9 cellular contexts compared by ENCODE assay signal in genomic region chr4:41361831-41362646, GRCh38.
A peak's percentile ranks its signal among the peaks of the same experiment; 100 is the strongest.
DNase-seq lines count a peak whose midpoint lies in the region; ATAC-seq, FAIRE-seq and TF ChIP-seq lines count a peak whose summit lies in the region.
"Had no signal": no experiment of that assay in that cellular context is flagged by ENCODE, and none has a peak within 500 bp of the region (broad histone marks: within the 10 kb centered on the region; RNA-seq: fewer than 3 reads in every experiment).

No MANE protein-coding gene starts in this region.

- no peak for FAIRE-seq in A549 (lab: Jason Lieb, UNC)

- H3K4me1 ChIP-seq in A549 (peaks cover 58% of the 10 kb centered on the region), ectodermal cell (ENCODE audit: control insufficient read depth, insufficient read depth, low read length) (peaks cover 4% of the 10 kb centered on the region), muscle layer of colon (ENCODE audit: insufficient read depth, low read length) (peaks cover 17% of the 10 kb centered on the region)

- no peak for TF ChIP-seq EP300 in A549 (IDR thresholded peaks at IDR 0.05)

- H3K36me3 ChIP-seq in ectodermal cell (ENCODE audit: control insufficient read depth, insufficient read depth, low read length), result no peaks in the 10 kb centered on the region
- no peaks in the 10 kb centered on the region for H3K36me3 ChIP-seq in muscle layer of colon (ENCODE audit: insufficient read depth, low read length)

- peaks cover 75% of the 10 kb centered on the region for H3K27me3 ChIP-seq in ectodermal cell (ENCODE audit: control insufficient read depth, insufficient read depth, low read length, poor library complexity, severe bottlenecking)
- H3K27me3 ChIP-seq in muscle layer of colon (ENCODE audit: control insufficient read depth in 1 of 2, insufficient read depth in 2 of 2, low read length in 2 of 2), result no peaks in the 10 kb centered on the region

- CTCF ChIA-PET in A549 (lab: Yijun Ruan, JAX), result interaction anchor here (1.6 kb wide), 1 partner anchor 299 kb away, joined by 5 read pairs; no protein-coding TSS in a partner anchor

- peak overlapping the region; percentile 25 for H3K9ac ChIP-seq in muscle layer of colon (ENCODE audit: low read length)

- H3K9me3 ChIP-seq in A549, result no peaks in the 10 kb centered on the region
- H3K9me3 ChIP-seq in ectodermal cell (ENCODE audit: control insufficient read depth, low read length), result no peaks in the 10 kb centered on the region
- H3K9me3 ChIP-seq in muscle layer of colon (ENCODE audit: low read length), result no peaks in the 10 kb centered on the region

- TF ChIP-seq POLR2A in A549 (IDR thresholded peaks at IDR 0.05; ENCODE audit: low read length), result no peak

- H3K27ac ChIP-seq in A549 (peak overlapping the region; percentile 96 to 99), ectodermal cell (ENCODE audit: insufficient read depth, low read depth, low read length, poor library complexity, severe bottlenecking) (no peak overlapping the region), muscle layer of colon (ENCODE audit: low read depth, low read length) (peak overlapping the region; percentile 68)

- POLR2A ChIA-PET in A549 (lab: Yijun Ruan, JAX), result interaction anchor here (0.5 to 1.9 kb wide), 5 partner anchors 44 to 163 kb away, joined by 3 to 7 read pairs (median 3); partner anchors contain the start of gene UCHL1

- WGBS in A549 (ENCODE audit: missing lambda C conversion rate), result 24% methylated on average over 8 of the region's 9 CpGs
- WGBS in ectodermal cell, 2 experiments, result 8% methylated on average over 9 of the region's 9 CpGs

- TF ChIP-seq RAD21 in A549 (conservative IDR thresholded peaks at IDR 0.05 in 1 of 2, IDR thresholded peaks at IDR 0.05 in 1 of 2), result no peak

- ATAC-seq in A549 (peak in 1 of 2 experiments; percentile 2; a peak in 3 of 6 replicates), GM18907 (IDR thresholded peaks at IDR 0.05; ENCODE audit: unreplicated experiment) (no peak), HG02884 (IDR thresholded peaks at IDR 0.05; ENCODE audit: unreplicated experiment) (no peak)

- peak overlapping the region; percentile 94 for H3K4me2 ChIP-seq in A549

- peak in 1 of 2 experiments; percentile 30 for DNase-seq in A549 (ENCODE audit: low read depth in 1 of 2, low spot score in 1 of 2)
- DNase-seq in HFF-Myc (ENCODE audit: extremely low read depth, low read depth), result no peak
- DNase-seq in activated naive CD4-positive, alpha-beta T cell (lab: John Stamatoyannopoulos, UW), result no peak
- no peak for DNase-seq in T-helper 9 cell
- DNase-seq: stimulated activated CD4-positive, alpha-beta T cell treated with anti-CD3 and anti-CD28 coated beads, Interleukin-15, amount 100 ng/mL, for 24 hours had no signal

- peak overlapping the region; percentile 85 for H3K4me3 ChIP-seq in A549
- peak overlapping the region; percentile 53 for H3K4me3 ChIP-seq in HFF-Myc (replicated peaks; ENCODE audit: low read depth, low read length)
- peak overlapping the region; percentile 73 for H3K4me3 ChIP-seq in ectodermal cell (ENCODE audit: insufficient read depth, low read depth, low read length)
- H3K4me3 ChIP-seq in muscle layer of colon (ENCODE audit: low read depth in 1 of 2, low read length in 2 of 2), result peak overlapping the region; percentile 75 to 91

- TF ChIP-seq CTCF in A549 (IDR thresholded peaks at IDR 0.05), result no peak
- no peak for TF ChIP-seq CTCF in HFF-Myc (IDR thresholded peaks at IDR 0.05; ENCODE audit: low read depth, low read length, missing control alignments)

TF ChIP-seq in A549, 52 proteins besides CTCF, POLR2A, EP300 and RAD21:
- TF ChIP-seq POLR2AphosphoS2 (conservative IDR thresholded peaks at IDR 0.05; ENCODE audit: low read length), result no peak
- no peak for TF ChIP-seq HOXB13 (CRISPR knock-in tag; IDR thresholded peaks at IDR 0.05; ENCODE audit: low read depth)
- no peak for TF ChIP-seq EHF (CRISPR knock-in tag; IDR thresholded peaks at IDR 0.05)
- no peak for TF ChIP-seq MYC (IDR thresholded peaks at IDR 0.05; ENCODE audit: borderline replicate concordance, low read length)
- TF ChIP-seq NPAS2 (CRISPR knock-in tag; IDR thresholded peaks at IDR 0.05; ENCODE audit: borderline replicate concordance), result no peak
- TF ChIP-seq GATA3 (IDR thresholded peaks at IDR 0.05; ENCODE audit: borderline replicate concordance), result no peak
- TF ChIP-seq HEYL (CRISPR knock-in tag; IDR thresholded peaks at IDR 0.05), result no peak
- TF ChIP-seq CBX2 (IDR thresholded peaks at IDR 0.05; ENCODE audit: borderline replicate concordance, low read depth), result no peak
- TF ChIP-seq ZFP36 (IDR thresholded peaks at IDR 0.05; ENCODE audit: borderline replicate concordance, partially characterized antibody), result no peak
